ENCODE assay signal across 1 cellular context in genomic region chr3:98731720-98732238, GRCh38.
TF ChIP-seq lines count a peak whose summit lies in the region.

No MANE protein-coding gene starts in this region.

TF ChIP-seq in WTC11, 78 proteins besides CTCF, POLR2A, EP300 and RAD21 (continued from another document):
- no peak for TF ChIP-seq ZBTB43 (CRISPR knock-in tag; IDR thresholded peaks at IDR 0.05)
- TF ChIP-seq NFE2L1 (CRISPR knock-in tag; IDR thresholded peaks at IDR 0.05): no peak
